In the genomic region with DNA sequence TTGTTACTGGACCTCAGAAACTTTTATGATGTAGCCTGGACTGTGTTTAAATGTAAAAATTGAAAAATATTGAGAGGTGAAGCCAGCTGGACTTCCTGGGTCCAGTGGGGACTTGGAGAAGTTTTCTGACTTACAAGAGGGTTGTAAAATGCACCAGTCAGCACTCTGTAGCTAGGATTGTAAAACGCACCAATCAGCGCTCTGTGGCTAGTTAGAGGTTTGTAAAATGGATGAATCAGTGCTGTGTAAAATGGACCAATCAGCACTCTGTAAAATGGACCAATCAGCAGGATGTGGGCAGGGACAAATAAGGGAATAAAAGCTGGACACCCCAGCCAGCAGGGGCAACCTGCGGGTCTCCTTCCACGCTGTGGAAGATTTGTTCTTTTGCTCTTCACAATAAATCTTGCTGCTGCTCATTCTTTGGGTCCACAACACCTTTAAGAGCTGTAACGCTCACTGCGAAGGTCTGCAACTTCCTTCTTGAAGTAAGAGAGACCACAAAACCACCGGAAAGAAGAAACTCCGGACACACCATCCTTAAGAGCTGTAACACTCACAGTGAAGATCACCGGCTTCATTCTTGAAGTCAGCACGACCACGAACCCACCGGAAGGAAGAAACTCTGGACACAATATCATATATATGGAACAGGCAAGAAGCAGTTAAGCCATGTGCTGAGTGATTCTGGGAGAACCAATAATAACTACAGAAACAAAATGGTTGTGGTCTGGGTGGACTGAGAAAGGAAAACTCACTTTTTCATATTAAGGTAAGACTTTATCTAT, we compare ENCODE assay signal across 18 cellular contexts.
DNase-seq lines count a peak whose midpoint lies in the region; ATAC-seq, FAIRE-seq and TF ChIP-seq lines count a peak whose summit lies in the region.
"Had no signal": no experiment of that assay in that cellular context is flagged by ENCODE, and none has a peak within 500 bp of the region (broad histone marks: within the 10 kb centered on the region; RNA-seq: fewer than 3 reads in every experiment).

No MANE protein-coding gene starts in this region.

- intact Hi-C loops in HepG2 (cut with micrococcal nuclease; ENCODE audit: unreplicated experiment) (no loop called here), right lobe of liver (cut with DNase I) (no loop called here)

- no peaks in the 10 kb centered on the region for H4K20me1 ChIP-seq in HepG2 (ENCODE audit: insufficient read depth, low read length)

- no peak overlapping the region for H3K4me2 ChIP-seq in HepG2 (ENCODE audit: low read depth, low read length)
- H3K4me2 ChIP-seq: KMS-11 had no signal

- no peaks in the 10 kb centered on the region for H3K27me3 ChIP-seq in HepG2 (ENCODE audit: control insufficient read depth in 1 of 2, insufficient read depth in 2 of 2, low read length in 2 of 2)
- H3K27me3 ChIP-seq in right lobe of liver = no peaks in the 10 kb centered on the region
- no peaks in the 10 kb centered on the region for H3K27me3 ChIP-seq in upper lobe of left lung
- H3K27me3 ChIP-seq: SJSA1 had no signal

- CTCF ChIA-PET in HepG2 (lab: Yijun Ruan, JAX; ENCODE audit: low intra/inter-chr PET ratio, low total read pairs) = no interaction called here

- TF ChIP-seq CTCF in HepG2 (CRISPR knock-in tag; IDR thresholded peaks at IDR 0.05) = no peak
- TF ChIP-seq CTCF in right lobe of liver (IDR thresholded peaks at IDR 0.05) = no peak
- no peak for TF ChIP-seq CTCF in NB4 (IDR thresholded peaks at IDR 0.05; ENCODE audit: low read depth, low read length)
- TF ChIP-seq CTCF in upper lobe of left lung (IDR thresholded peaks at IDR 0.05) = no peak
- TF ChIP-seq CTCF in GM13976 (IDR thresholded peaks at IDR 0.05; ENCODE audit: borderline replicate concordance, control extremely low read depth, extremely low read depth, insufficient read depth, missing control alignments) = no peak

- no peaks in the 10 kb centered on the region for H3K4me1 ChIP-seq in HepG2 (ENCODE audit: insufficient read depth, low read length)
- no peaks in the 10 kb centered on the region for H3K4me1 ChIP-seq in right lobe of liver
- H3K4me1 ChIP-seq in upper lobe of left lung = no peaks in the 10 kb centered on the region
- H3K4me1 ChIP-seq: SJSA1 had no signal

- H3K9ac ChIP-seq in HepG2 (ENCODE audit: insufficient read depth, low read depth, low read length) = no peak overlapping the region
- H3K9ac ChIP-seq: KMS-11 had no signal

- H3K27ac Mint-ChIP-seq in activated naive CD4-positive, alpha-beta T cell treated with anti-CD3 and anti-CD28 coated beads, Interleukin-2, amount 50 U/mL, for 72 hours = no peak overlapping the region
- H3K27ac Mint-ChIP-seq: activated naive CD8-positive, alpha-beta T cell had no signal

- 0 out of 2 replicates have a peak, but pooled peaks cover 6% of the 10 kb centered on the region for H3K9me3 ChIP-seq in HepG2 (ENCODE audit: low read length)
- no peaks in the 10 kb centered on the region for H3K9me3 ChIP-seq in right lobe of liver
- no peaks in the 10 kb centered on the region for H3K9me3 ChIP-seq in upper lobe of left lung

- no peak overlapping the region for H2AFZ ChIP-seq in HepG2 (ENCODE audit: low read length)

- POLR2A ChIA-PET in HepG2 (lab: Yijun Ruan, JAX) = no interaction called here

- no TSS peak for BruUV-seq in HepG2 (replicated peaks; lab: Mats Ljungman, UMichigan)

- TF ChIP-seq EP300 in HepG2 (IDR thresholded peaks at IDR 0.05; ENCODE audit: low read depth in 2 of 2, low read length in 2 of 2) (no peak), HepG2 (CRISPR knock-in tag; IDR thresholded peaks at IDR 0.05; ENCODE audit: borderline replicate concordance) (no peak), upper lobe of left lung (IDR thresholded peaks at IDR 0.05) (no peak)

- no peaks in the 10 kb centered on the region for H3K36me3 ChIP-seq in HepG2 (replicated peaks in 1 of 2; ENCODE audit: control insufficient read depth in 1 of 2, insufficient read depth in 2 of 2, low read length in 2 of 2)
- no peaks in the 10 kb centered on the region for H3K36me3 ChIP-seq in right lobe of liver
- no peaks in the 10 kb centered on the region for H3K36me3 ChIP-seq in upper lobe of left lung
- H3K36me3 ChIP-seq: SJSA1 had no signal

- no peak for TF ChIP-seq RAD21 in HepG2 (CRISPR knock-in tag; IDR thresholded peaks at IDR 0.05)

- H3K79me2 ChIP-seq in HepG2 (ENCODE audit: insufficient read depth, low read length) = no peaks in the 10 kb centered on the region

- H3K9me3 Mint-ChIP-seq in activated naive CD4-positive, alpha-beta T cell treated with anti-CD3 and anti-CD28 coated beads, Interleukin-2, amount 50 U/mL, for 72 hours = peaks cover 10 to 12% of the 10 kb centered on the region in 2 donors

- peaks cover 0 to 6% of the 10 kb centered on the region in 2 donors for H3K36me3 Mint-ChIP-seq in activated naive CD4-positive, alpha-beta T cell treated with anti-CD3 and anti-CD28 coated beads, Interleukin-2, amount 50 U/mL, for 72 hours
- H3K36me3 Mint-ChIP-seq: activated naive CD8-positive, alpha-beta T cell had no signal

- ATAC-seq in HepG2 (no peak), right lobe of liver (no peak), HG03135 (IDR thresholded peaks at IDR 0.05; ENCODE audit: unreplicated experiment) (peak; percentile 72), upper lobe of left lung (ENCODE audit: low FRiP score in 2 of 2) (no peak)
- ATAC-seq in activated naive CD4-positive, alpha-beta T cell treated with anti-CD3 and anti-CD28 coated beads, Interleukin-2, amount 50 U/mL, for 72 hours = no peak

- H3K27ac ChIP-seq in HepG2 (ENCODE audit: extremely low read length, insufficient read depth, low read length) (no peak overlapping the region), right lobe of liver (no peak overlapping the region), upper lobe of left lung (no peak overlapping the region)
- H3K27ac ChIP-seq: KMS-11, SJSA1, VCaP had no signal

- in situ Hi-C loops in HepG2 (cut with HindIII; ENCODE audit: extremely low pct_ligation_motif_present, low pct_unique_long_range_greater_than_20kb) (no loop called here), GM13976 (cut with MboI; ENCODE audit: low sequenced_read_pairs, unreplicated experiment) (no loop called here)

- 29% methylated on average over 12 of the region's 12 CpGs for WGBS in HepG2 (ENCODE audit: low lambda C conversion rate)
- 58% methylated on average over 12 of the region's 12 CpGs for WGBS in right lobe of liver (ENCODE audit: insufficient coverage, low coverage, low lambda C conversion rate, missing lambda C conversion rate)
- 57 to 65% methylated on average over 12 of the region's 12 CpGs for WGBS in upper lobe of left lung, 2 donors

- no peak for TF ChIP-seq POLR2A in HepG2 (IDR thresholded peaks at IDR 0.05; ENCODE audit: insufficient read depth in 1 of 2, low read depth in 2 of 2, low read length in 2 of 2)
- TF ChIP-seq POLR2A in right lobe of liver (IDR thresholded peaks at IDR 0.05) = no peak
- TF ChIP-seq POLR2A in NB4 (IDR thresholded peaks at IDR 0.05; ENCODE audit: extremely low read depth, insufficient read length) = no peak
- TF ChIP-seq POLR2A in upper lobe of left lung (IDR thresholded peaks at IDR 0.05) = no peak

- H3K4me3 ChIP-seq in HepG2 (replicated peaks in 1 of 3; ENCODE audit: insufficient read depth in 1 of 3, low read depth in 2 of 3, low read length in 3 of 3) (no peak overlapping the region), right lobe of liver (no peak overlapping the region), NB4 (ENCODE audit: low read depth, low read length) (peak overlapping the region; percentile 30), upper lobe of left lung (no peak overlapping the region)
- H3K4me3 ChIP-seq: SJSA1 had no signal

- no peak for DNase-seq in HepG2 (ENCODE audit: low spot score)
- no peak for DNase-seq in right lobe of liver
- DNase-seq in NB4 (ENCODE audit: low read depth) = peak; percentile 85
- DNase-seq in upper lobe of left lung = no peak
- DNase-seq in NCI-H1105 treated with DMSO at 0.1 percent for 48 hours (lab: John Stamatoyannopoulos, UW) = no peak
- DNase-seq in activated naive CD4-positive, alpha-beta T cell treated with anti-CD3 and anti-CD28 coated beads, Interleukin-2, amount 50 U/mL, for 72 hours (ENCODE audit: low spot score in 2 of 2) = no peak
- DNase-seq in GM13976 (ENCODE audit: low spot score) = no peak
- DNase-seq: 8988T, caudate nucleus, NCI-H1930, NCI-H82, substantia nigra had no signal

- no peak for FAIRE-seq in HepG2 (lab: Jason Lieb, UNC)
- FAIRE-seq: frontal cortex had no signal

TF ChIP-seq in HepG2, 621 proteins besides CTCF, POLR2A, EP300 and RAD21 (continues in another document):
- TF ChIP-seq TFE3 (CRISPR knock-in tag; IDR thresholded peaks at IDR 0.05) (no peak), ZNF598 (CRISPR knock-in tag; IDR thresholded peaks at IDR 0.05; ENCODE audit: borderline replicate concordance) (no peak), ZBTB21 (CRISPR knock-in tag; IDR thresholded peaks at IDR 0.05) (no peak), ZNF276 (CRISPR knock-in tag; IDR thresholded peaks at IDR 0.05; ENCODE audit: low read depth) (no peak)
